Comparison of ENCODE assay signal across 8 cellular contexts in the genomic region with DNA sequence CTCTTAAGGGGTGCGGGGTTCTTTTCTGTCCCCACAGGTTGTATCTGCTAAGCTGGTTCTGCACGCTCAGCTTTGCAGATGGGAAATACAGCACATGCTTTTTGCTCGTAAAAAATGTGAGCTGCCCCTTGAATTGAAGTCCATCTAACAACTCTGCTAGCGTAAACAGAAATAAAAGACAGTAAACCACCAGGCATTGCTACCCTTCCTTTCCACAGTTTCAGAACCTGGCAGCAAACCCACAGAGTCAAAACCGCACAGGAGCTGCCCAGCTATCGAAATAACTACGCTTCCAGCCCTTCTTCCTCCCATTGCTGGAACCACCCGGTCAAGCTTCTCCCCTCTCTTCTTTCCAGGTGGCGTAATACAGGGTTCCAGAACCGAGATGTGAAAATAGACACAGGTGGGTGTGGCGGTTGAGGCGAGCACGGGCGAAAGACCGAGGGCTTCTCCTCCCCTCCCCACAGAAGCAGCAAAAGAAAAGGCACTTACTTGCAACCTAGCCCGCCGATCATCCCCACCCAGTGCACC. TPM values are rescaled to one million over a fixed set of nuclear protein-coding genes. Genes with fewer than 3 reads are reported as not detected.
DNase-seq lines count a peak whose midpoint lies in the region; ATAC-seq and TF ChIP-seq lines count a peak whose summit lies in the region.

No MANE protein-coding gene starts in this region.

- in situ Hi-C loops in GM13976 (cut with MboI; ENCODE audit: low sequenced_read_pairs, unreplicated experiment): no loop called here

- 1 to 2% methylated on average over 13 to 14 of the region's 17 CpGs for WGBS in esophagus squamous epithelium, 2 donors

- no peaks in the 10 kb centered on the region for H3K9me3 ChIP-seq in CD4-positive, alpha-beta T cell (ENCODE audit: control insufficient read depth, low read length)
- H3K9me3 ChIP-seq in NT2/D1 (ENCODE audit: insufficient read depth, low read length): no peaks in the 10 kb centered on the region
- H3K9me3 ChIP-seq in esophagus squamous epithelium: no peaks in the 10 kb centered on the region
- no peaks in the 10 kb centered on the region for H3K9me3 ChIP-seq in neutrophil

- TF ChIP-seq CTCF in CD4-positive, alpha-beta T cell (IDR thresholded peaks at IDR 0.05): no peak
- TF ChIP-seq CTCF in esophagus squamous epithelium (IDR thresholded peaks at IDR 0.05): no peak
- TF ChIP-seq CTCF in neutrophil (IDR thresholded peaks at IDR 0.05): no peak
- no peak for TF ChIP-seq CTCF in GM13976 (IDR thresholded peaks at IDR 0.05; ENCODE audit: borderline replicate concordance, control extremely low read depth, extremely low read depth, insufficient read depth, missing control alignments)

- H3K36me3 Mint-ChIP-seq in CD4-positive, alpha-beta T cell (ENCODE audit: low read depth): no peaks in the 10 kb centered on the region

- H3K9ac ChIP-seq in NT2/D1 (ENCODE audit: insufficient read length, low read depth): peak overlapping the region; percentile 22

- POLR2A ChIA-PET in CD4-positive, alpha-beta T cell (lab: Charles Lee): no interaction called here

- H3K36me3 ChIP-seq in NT2/D1 (ENCODE audit: insufficient read depth, insufficient read length, low read length) (no peaks in the 10 kb centered on the region), esophagus squamous epithelium (no peaks in the 10 kb centered on the region), neutrophil (no peaks in the 10 kb centered on the region)

- no peak overlapping the region for H3K27ac Mint-ChIP-seq in CD4-positive, alpha-beta T cell

- peaks cover 20% of the 10 kb centered on the region for H3K4me1 Mint-ChIP-seq in CD4-positive, alpha-beta T cell (ENCODE audit: low read depth)

- CTCF ChIA-PET in CD4-positive, alpha-beta T cell (lab: Charles Lee): no interaction called here

- no peak for DNase-seq in CD4-positive, alpha-beta T cell
- DNase-seq in NT2/D1 (ENCODE audit: low read depth, low spot score) (no peak), esophagus squamous epithelium (lab: John Stamatoyannopoulos, UW) (no peak), GM13976 (ENCODE audit: low spot score) (no peak), mucosa of gallbladder (ENCODE audit: low spot score) (no peak)

- peaks cover 14% of the 10 kb centered on the region for H3K27me3 ChIP-seq in CD4-positive, alpha-beta T cell (ENCODE audit: control insufficient read depth, insufficient read depth, low read length)
- H3K27me3 ChIP-seq in NT2/D1 (ENCODE audit: insufficient read depth, insufficient read length): peaks cover 20% of the 10 kb centered on the region
- H3K27me3 ChIP-seq in esophagus squamous epithelium: peaks cover 0 to 30% (median 0%) of the 10 kb centered on the region in 4 donors
- peaks cover 43% of the 10 kb centered on the region for H3K27me3 ChIP-seq in neutrophil

- intact Hi-C loops in CD4-positive, alpha-beta T cell (cut with DNase I, micrococcal nuclease): no loop called here
- intact Hi-C loops in esophagus squamous epithelium (cut with DNase I): no loop called here

- peaks cover 41% of the 10 kb centered on the region for H3K27me3 Mint-ChIP-seq in CD4-positive, alpha-beta T cell

- no peaks in the 10 kb centered on the region for H3K9me3 Mint-ChIP-seq in CD4-positive, alpha-beta T cell

- peak overlapping the region; percentile 71 for H3K4me3 ChIP-seq in NT2/D1 (ENCODE audit: insufficient read length, low read depth)
- H3K4me3 ChIP-seq in esophagus squamous epithelium: peak overlapping the region; percentile 36 to 72 (median 50)
- peak overlapping the region; percentile 71 to 78 for H3K4me3 ChIP-seq in neutrophil (ENCODE audit: low read depth in 1 of 2, low read length in 1 of 2)

- H3K4me1 ChIP-seq in NT2/D1 (ENCODE audit: insufficient read depth, insufficient read length) (no peaks in the 10 kb centered on the region), esophagus squamous epithelium (peaks cover 5 to 21% (median 10%) of the 10 kb centered on the region in 3 donors), neutrophil (ENCODE audit: control insufficient read depth in 1 of 2, insufficient read depth in 1 of 2, low read depth in 1 of 2, low read length in 1 of 2) (peaks cover 26 to 36% of the 10 kb centered on the region in 2 experiments)

- peak overlapping the region; percentile 56 for H3K4me3 Mint-ChIP-seq in CD4-positive, alpha-beta T cell

- TF ChIP-seq POLR2A in esophagus squamous epithelium (IDR thresholded peaks at IDR 0.05): no peak

- no peak for ATAC-seq in CD4-positive, alpha-beta T cell (ENCODE audit: poor library complexity)
- ATAC-seq in GM21515 (IDR thresholded peaks at IDR 0.05; ENCODE audit: unreplicated experiment) (peak; percentile 50), HG03442 (IDR thresholded peaks at IDR 0.05; ENCODE audit: unreplicated experiment) (no peak)

- no peak overlapping the region for H3K27ac ChIP-seq in CD4-positive, alpha-beta T cell (ENCODE audit: low read depth, low read length)
- peak overlapping the region in 2 of 4 donors; percentile 14 to 43 for H3K27ac ChIP-seq in esophagus squamous epithelium
- peak overlapping the region; percentile 59 for H3K27ac ChIP-seq in neutrophil

RNA-seq across cellular contexts. Expression of gene SCN9A, which starts 0.5 kb away (rescaled TPM):
- under 1 TPM; 0.14 to 0.17 TPM for total RNA-seq in CD4-positive, alpha-beta T cell
- 1 to 10 TPM in 2 of 4 donors, under 1 TPM in 2; 0.13 to 1.9 (median 0.77) TPM for total RNA-seq in esophagus squamous epithelium
- 6.8 TPM for total RNA-seq in mucosa of gallbladder
